ENCODE assay signal across 2 cellular contexts in the genomic region with DNA sequence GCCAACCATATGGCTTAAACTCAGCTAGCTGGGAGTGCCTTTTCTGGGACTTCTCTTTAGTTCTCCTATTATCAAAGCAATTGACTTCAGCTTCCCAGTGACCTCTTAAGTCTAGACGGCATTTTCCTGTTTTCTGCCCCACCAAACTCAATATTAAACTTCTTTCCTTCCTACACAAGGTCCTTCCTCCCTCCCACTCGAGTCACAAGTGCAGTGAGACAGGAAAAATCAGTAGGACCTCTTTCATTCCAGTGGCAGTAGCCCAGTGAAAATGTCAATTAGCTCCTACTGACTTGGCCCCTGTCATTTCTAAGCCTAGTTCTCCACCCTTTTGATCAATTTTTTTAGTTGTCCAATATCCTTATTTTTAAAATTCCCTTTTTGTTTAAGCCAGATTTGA.
TF ChIP-seq lines count a peak whose summit lies in the region.

No MANE protein-coding gene starts in this region.

TF ChIP-seq in GM12878, 131 proteins besides CTCF, POLR2A, EP300 and RAD21:
- TF ChIP-seq NFXL1 (IDR thresholded peaks at IDR 0.05; ENCODE audit: borderline replicate concordance) (peak; percentile 66; the same call in 1 of the 2 replicates), TBL1XR1 (IDR thresholded peaks at IDR 0.05; ENCODE audit: low read depth, low read length) (no peak)

TF ChIP-seq in K562, 482 proteins besides CTCF, POLR2A, EP300 and RAD21:
- no peak for TF ChIP-seq NRF1 (conservative IDR thresholded peaks at IDR 0.05 in 1 of 2, IDR thresholded peaks at IDR 0.05 in 1 of 2)
- TF ChIP-seq MCM7 (IDR thresholded peaks at IDR 0.05), result no peak
- peak; percentile 30 for TF ChIP-seq EWSR1 (IDR thresholded peaks at IDR 0.05; ENCODE audit: borderline replicate concordance, low read depth, partially characterized antibody)
- TF ChIP-seq KDM5B (IDR thresholded peaks at IDR 0.05; ENCODE audit: insufficient replicate concordance, low read depth, low read length), result no peak
- TF ChIP-seq NCOR1 (IDR thresholded peaks at IDR 0.05), result no peak
- TF ChIP-seq ZNF77 (CRISPR knock-in tag; IDR thresholded peaks at IDR 0.05), result no peak
- no peak for TF ChIP-seq EHMT2 (IDR thresholded peaks at IDR 0.05)
- no peak for TF ChIP-seq DLX4 (CRISPR knock-in tag; IDR thresholded peaks at IDR 0.05)
- TF ChIP-seq, protein P1, sequence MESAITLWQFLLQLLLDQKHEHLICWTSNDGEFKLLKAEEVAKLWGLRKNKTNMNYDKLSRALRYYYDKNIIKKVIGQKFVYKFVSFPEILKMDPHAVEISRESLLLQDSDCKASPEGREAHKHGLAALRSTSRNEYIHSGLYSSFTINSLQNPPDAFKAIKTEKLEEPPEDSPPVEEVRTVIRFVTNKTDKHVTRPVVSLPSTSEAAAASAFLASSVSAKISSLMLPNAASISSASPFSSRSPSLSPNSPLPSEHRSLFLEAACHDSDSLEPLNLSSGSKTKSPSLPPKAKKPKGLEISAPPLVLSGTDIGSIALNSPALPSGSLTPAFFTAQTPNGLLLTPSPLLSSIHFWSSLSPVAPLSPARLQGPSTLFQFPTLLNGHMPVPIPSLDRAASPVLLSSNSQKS (CRISPR knock-in tag; IDR thresholded peaks at IDR 0.05), result no peak
- peak in 1 of 3 experiments; percentile 88; a peak in 1 of 6 replicates for TF ChIP-seq ZBTB11 (CRISPR knock-in tag; IDR thresholded peaks at IDR 0.05)
- no peak for TF ChIP-seq SFPQ (IDR thresholded peaks at IDR 0.05; ENCODE audit: low read depth, low read length)
- no peak for TF ChIP-seq STAG1 (CRISPR knock-in tag; IDR thresholded peaks at IDR 0.05; ENCODE audit: borderline replicate concordance)
- no peak for TF ChIP-seq MCM3 (IDR thresholded peaks at IDR 0.05)
- TF ChIP-seq, protein P2, sequence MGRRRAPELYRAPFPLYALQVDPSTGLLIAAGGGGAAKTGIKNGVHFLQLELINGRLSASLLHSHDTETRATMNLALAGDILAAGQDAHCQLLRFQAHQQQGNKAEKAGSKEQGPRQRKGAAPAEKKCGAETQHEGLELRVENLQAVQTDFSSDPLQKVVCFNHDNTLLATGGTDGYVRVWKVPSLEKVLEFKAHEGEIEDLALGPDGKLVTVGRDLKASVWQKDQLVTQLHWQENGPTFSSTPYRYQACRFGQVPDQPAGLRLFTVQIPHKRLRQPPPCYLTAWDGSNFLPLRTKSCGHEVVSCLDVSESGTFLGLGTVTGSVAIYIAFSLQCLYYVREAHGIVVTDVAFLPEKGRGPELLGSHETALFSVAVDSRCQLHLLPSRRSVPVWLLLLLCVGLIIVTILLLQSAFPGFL (CRISPR knock-in tag; IDR thresholded peaks at IDR 0.05), result no peak
- no peak for TF ChIP-seq MYBL2 (IDR thresholded peaks at IDR 0.05; ENCODE audit: low read depth)
- TF ChIP-seq MYBL2 (CRISPR knock-in tag; IDR thresholded peaks at IDR 0.05; ENCODE audit: borderline replicate concordance), result no peak
TF ChIP-seq in K562: peak in this region for 2.
